7 cellular contexts compared by ENCODE assay signal in the genomic region with DNA sequence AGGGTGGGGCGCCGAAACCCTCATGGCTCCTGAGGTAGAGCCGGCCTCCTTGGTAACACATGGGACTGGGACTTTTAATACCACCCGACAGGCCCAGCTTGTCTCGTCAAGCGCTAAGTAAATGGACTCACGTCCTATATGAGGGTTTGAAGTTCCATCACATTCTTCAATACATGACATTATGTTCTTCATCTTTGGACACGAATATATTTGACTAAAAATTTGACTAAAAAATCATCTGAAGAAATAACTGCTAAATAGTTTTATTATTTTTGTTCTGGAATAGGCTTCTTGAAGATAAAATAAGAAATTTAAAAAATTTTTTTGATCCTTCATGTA. TPM values are rescaled to one million over a fixed set of nuclear protein-coding genes. Genes with fewer than 3 reads are reported as not detected.
DNase-seq lines count a peak whose midpoint lies in the region; ATAC-seq and TF ChIP-seq lines count a peak whose summit lies in the region.

No MANE protein-coding gene starts in this region.

- H4K20me1 ChIP-seq in hepatocyte (ENCODE audit: insufficient read depth, poor library complexity, severe bottlenecking) = no peaks in the 10 kb centered on the region

- peak overlapping the region; percentile 87 for H3K4me2 ChIP-seq in hepatocyte

- H3K4me1 ChIP-seq in hepatocyte (ENCODE audit: insufficient read depth) = peaks cover 5% of the 10 kb centered on the region

- peak overlapping the region; percentile 97 for H2AFZ ChIP-seq in hepatocyte

- no peaks in the 10 kb centered on the region for H3K27me3 ChIP-seq in hepatocyte

- H3K36me3 Mint-ChIP-seq in activated CD8-positive, alpha-beta T cell treated with anti-CD3 and anti-CD28 coated beads, Interleukin-2, amount 10 ng/mL, durations not matched to agents 7 days and 5 days (ENCODE audit: low read depth) = peaks cover 26% of the 10 kb centered on the region

- no peak for TF ChIP-seq CTCF in HFF-Myc (IDR thresholded peaks at IDR 0.05; ENCODE audit: low read depth, low read length, missing control alignments)
- TF ChIP-seq CTCF in hepatocyte (IDR thresholded peaks at IDR 0.05; ENCODE audit: poor library complexity) = no peak

- no peaks in the 10 kb centered on the region for H3K9me2 ChIP-seq in hepatocyte (replicated peaks; ENCODE audit: insufficient read depth)

- 13% methylated on average over 8 of the region's 8 CpGs for WGBS in hepatocyte (ENCODE audit: low lambda C conversion rate, missing lambda C conversion rate)

- no peak overlapping the region for H3K27ac ChIP-seq in hepatocyte

- H3K4me3 ChIP-seq in HFF-Myc (replicated peaks; ENCODE audit: low read depth, low read length) (peak overlapping the region; percentile 80), hepatocyte (peak overlapping the region; percentile 15)

- ATAC-seq in activated CD8-positive, alpha-beta T cell treated with anti-CD3 and anti-CD28 coated beads, Interleukin-2, amount 10 ng/mL, durations not matched to agents 7 days and 5 days = no peak
- no peak for ATAC-seq in stimulated activated naive CD8-positive, alpha-beta T cell treated with anti-CD3 and anti-CD28 coated beads, Interleukin-15, amount 100 ng/mL, for 72 hours
- ATAC-seq in GM21825 (IDR thresholded peaks at IDR 0.05; ENCODE audit: unreplicated experiment) = no peak
- ATAC-seq in HG02798 (IDR thresholded peaks at IDR 0.05; ENCODE audit: poor library complexity, unreplicated experiment) = no peak

- POLR2A ChIA-PET in activated CD8-positive, alpha-beta T cell treated with anti-CD3 and anti-CD28 coated beads, Interleukin-2, amount 10 ng/mL, durations not matched to agents 7 days and 5 days (lab: Charles Lee) = interaction anchor here (0.6 to 0.8 kb wide), 2 partner anchors 60 to 64 kb away, joined by 3 read pairs; no protein-coding TSS in a partner anchor

- H3K79me2 ChIP-seq in hepatocyte = peaks cover 35% of the 10 kb centered on the region

- H3K9me3 Mint-ChIP-seq in activated CD8-positive, alpha-beta T cell treated with anti-CD3 and anti-CD28 coated beads, Interleukin-2, amount 10 ng/mL, durations not matched to agents 7 days and 5 days (ENCODE audit: insufficient read depth) = peaks cover 23% of the 10 kb centered on the region
- H3K9me3 Mint-ChIP-seq in stimulated activated naive CD8-positive, alpha-beta T cell treated with anti-CD3 and anti-CD28 coated beads, Interleukin-15, amount 100 ng/mL, for 72 hours = peaks cover 8 to 10% of the 10 kb centered on the region in 2 donors

- CTCF ChIA-PET in activated CD8-positive, alpha-beta T cell treated with anti-CD3 and anti-CD28 coated beads, Interleukin-2, amount 10 ng/mL, durations not matched to agents 7 days and 5 days (lab: Charles Lee) = interaction anchor here (1.1 kb wide), 1 partner anchor 39 kb away, joined by 3 read pairs; no protein-coding TSS in a partner anchor

- H3K4me3 Mint-ChIP-seq in activated CD8-positive, alpha-beta T cell treated with anti-CD3 and anti-CD28 coated beads, Interleukin-2, amount 10 ng/mL, durations not matched to agents 7 days and 5 days = peak overlapping the region; percentile 79
- peak overlapping the region; percentile 88 to 90 for H3K4me3 Mint-ChIP-seq in stimulated activated naive CD8-positive, alpha-beta T cell treated with anti-CD3 and anti-CD28 coated beads, Interleukin-15, amount 100 ng/mL, for 72 hours

- H3K4me1 Mint-ChIP-seq in activated CD8-positive, alpha-beta T cell treated with anti-CD3 and anti-CD28 coated beads, Interleukin-2, amount 10 ng/mL, durations not matched to agents 7 days and 5 days (ENCODE audit: low read depth) = peaks cover 14% of the 10 kb centered on the region
- H3K4me1 Mint-ChIP-seq in stimulated activated naive CD8-positive, alpha-beta T cell treated with anti-CD3 and anti-CD28 coated beads, Interleukin-15, amount 100 ng/mL, for 72 hours = peaks cover 11% of the 10 kb centered on the region

- no peaks in the 10 kb centered on the region for H3K36me3 ChIP-seq in hepatocyte (replicated peaks; ENCODE audit: insufficient read depth, low read depth)

- no peaks in the 10 kb centered on the region for H3K27me3 Mint-ChIP-seq in activated CD8-positive, alpha-beta T cell treated with anti-CD3 and anti-CD28 coated beads, Interleukin-2, amount 10 ng/mL, durations not matched to agents 7 days and 5 days (ENCODE audit: low read depth)
- H3K27me3 Mint-ChIP-seq in stimulated activated naive CD8-positive, alpha-beta T cell treated with anti-CD3 and anti-CD28 coated beads, Interleukin-15, amount 100 ng/mL, for 72 hours = no peaks in the 10 kb centered on the region

- H3K27ac Mint-ChIP-seq in activated CD8-positive, alpha-beta T cell treated with anti-CD3 and anti-CD28 coated beads, Interleukin-2, amount 10 ng/mL, durations not matched to agents 7 days and 5 days = peak overlapping the region; percentile 78
- peak overlapping the region in 1 of 2 donors; percentile 95 for H3K27ac Mint-ChIP-seq in stimulated activated naive CD8-positive, alpha-beta T cell treated with anti-CD3 and anti-CD28 coated beads, Interleukin-15, amount 100 ng/mL, for 72 hours

- H3K9me3 ChIP-seq in hepatocyte (ENCODE audit: low read depth) = no peaks in the 10 kb centered on the region

- DNase-seq in HFF-Myc (ENCODE audit: extremely low read depth, low read depth) (no peak), hepatocyte (ENCODE audit: low spot score) (no peak), AML-193 (lab: John Stamatoyannopoulos, UW) (no peak)
- DNase-seq in activated CD8-positive, alpha-beta T cell treated with anti-CD3 and anti-CD28 coated beads, Interleukin-2, amount 10 ng/mL, durations not matched to agents 7 days and 5 days = no peak
- no peak for DNase-seq in stimulated activated naive CD8-positive, alpha-beta T cell treated with anti-CD3 and anti-CD28 coated beads, Interleukin-15, amount 100 ng/mL, for 72 hours

RNA-seq across cellular contexts. Expression of a gene that starts 0.3 kb away (rescaled TPM):
- total RNA-seq in activated CD8-positive, alpha-beta T cell treated with anti-CD3 and anti-CD28 coated beads, Interleukin-2, amount 10 ng/mL, durations not matched to agents 7 days and 5 days = 1 to 10 TPM; 4.4 to 5.0 TPM
- 4.7 and 4.8 TPM in 2 replicates for total RNA-seq in hepatocyte
- polyA plus RNA-seq in hepatocyte = 2.3 and 2.8 TPM in 2 replicates

RNA-seq across cellular contexts. Expression of a gene that starts 59.5 kb away (rescaled TPM):
- 1 to 10 TPM; 5.5 to 7.3 TPM for total RNA-seq in activated CD8-positive, alpha-beta T cell treated with anti-CD3 and anti-CD28 coated beads, Interleukin-2, amount 10 ng/mL, durations not matched to agents 7 days and 5 days
- 5.0 and 8.1 TPM in 2 replicates for total RNA-seq in hepatocyte
- 4.4 and 9.2 TPM in 2 replicates for polyA plus RNA-seq in hepatocyte
